15 cellular contexts compared by ENCODE assay signal in the genomic region with DNA sequence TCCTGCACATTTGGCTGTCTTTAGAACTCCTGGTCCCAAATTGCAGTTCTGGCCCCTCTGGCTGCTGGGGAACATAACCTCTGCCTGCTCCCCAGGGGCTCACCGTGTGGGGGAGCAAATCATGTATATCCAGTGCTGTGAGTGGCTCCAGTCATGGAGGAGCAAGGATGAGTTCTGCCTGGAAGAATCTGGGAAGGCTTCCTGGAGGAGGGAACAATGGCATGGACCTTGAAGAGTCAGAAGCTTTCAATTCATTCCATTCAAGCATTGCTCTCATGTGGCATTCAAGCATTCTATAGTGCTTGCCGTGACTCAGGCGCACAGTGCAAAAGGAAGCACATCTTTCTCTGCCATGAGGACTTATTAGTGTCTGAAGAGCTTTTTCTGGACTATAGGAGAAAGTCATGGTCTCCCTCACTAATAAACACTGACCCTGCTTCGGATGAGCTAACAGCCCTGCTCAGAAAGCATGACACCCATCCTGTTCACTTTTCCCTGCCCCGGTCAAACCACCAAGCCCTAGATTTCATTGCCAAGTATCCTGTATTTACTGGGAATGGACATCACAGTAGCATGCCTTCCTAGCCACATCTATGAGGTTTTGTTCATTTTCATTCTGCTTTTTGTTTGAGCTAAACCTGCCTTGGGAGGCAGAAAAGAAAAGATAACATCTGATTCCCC. TPM values are rescaled to one million over a fixed set of nuclear protein-coding genes. Genes with fewer than 3 reads are reported as not detected.
DNase-seq lines count a peak whose midpoint lies in the region; ATAC-seq and TF ChIP-seq lines count a peak whose summit lies in the region.
"Had no signal": no experiment of that assay in that cellular context is flagged by ENCODE, and none has a peak within 500 bp of the region (broad histone marks: within the 10 kb centered on the region; RNA-seq: fewer than 3 reads in every experiment).

No MANE protein-coding gene starts in this region.

- peaks cover 0 to 15% (median 0%) of the 10 kb centered on the region in 6 donors for H3K36me3 ChIP-seq in spleen

- no peak for TF ChIP-seq POLR2A in spleen (IDR thresholded peaks at IDR 0.05)

- peaks cover 0 to 3% (median 1%) of the 10 kb centered on the region in 8 donors for H3K9me3 ChIP-seq in spleen

- peaks cover 0 to 51% (median 27%) of the 10 kb centered on the region in 6 donors for H3K4me1 ChIP-seq in spleen

- ATAC-seq in GM21528 (IDR thresholded peaks at IDR 0.05; ENCODE audit: low FRiP score, unreplicated experiment) (no peak), HG03521 (IDR thresholded peaks at IDR 0.05; ENCODE audit: unreplicated experiment) (no peak)
- ATAC-seq: activated CD8-positive, alpha-beta memory T cell treated with anti-CD3 and anti-CD28 coated beads, Interleukin-2, amount 10 ng/mL, durations not matched to agents 7 days and 5 days; natural killer cell had no signal

- WGBS in spleen, 5 donors: 55 to 91% (median 73%) methylated on average over 5 of the region's 5 CpGs

- intact Hi-C loops in spleen (cut with DNase I; ENCODE audit: low total_unique reads): no loop called here

- TF ChIP-seq CTCF in spleen (IDR thresholded peaks at IDR 0.05 in 8 of 11, conservative IDR thresholded peaks at IDR 0.05 in 3 of 11): no peak

- H3K4me3 ChIP-seq in spleen: peak overlapping the region in 6 of 8 donors; percentile 7 to 69 (median 46)

- DNase-seq in M059J (ENCODE audit: low read depth) (peak; percentile 41), caudate nucleus (lab: John Stamatoyannopoulos, UW) (no peak), islet precursor cell (peak; percentile 38), spleen (no peak), MV-4-11 (lab: John Stamatoyannopoulos, UW) (no peak), D341Med (ENCODE audit: low spot score) (no peak)
- DNase-seq: activated CD8-positive, alpha-beta memory T cell treated with anti-CD3 and anti-CD28 coated beads, Interleukin-2, amount 10 ng/mL, durations not matched to agents 7 days and 5 days; DMS 273 treated with DMSO at 0.1 percent for 48 hours; natural killer cell; NCI-H1048; retina; T-helper 2 cell had no signal

- H3K27ac ChIP-seq in caudate nucleus (ENCODE audit: low read depth, low read length): peak overlapping the region; percentile 62
- H3K27ac ChIP-seq in spleen: peak overlapping the region; percentile 55 to 96 (median 90)

- H3K27me3 ChIP-seq in spleen (replicated peaks in 1 of 7): peaks cover 0 to 16% (median 0%) of the 10 kb centered on the region in 7 donors

RNA-seq across cellular contexts. Expression of a gene that starts 3.5 kb away (rescaled TPM):
- 1,115 and 1,511 TPM in 2 replicates for total RNA-seq in M059J (2014; rRNA removed; shearing (Covaris generic))
- total RNA-seq in spleen: 100 to 1,000 TPM; 304 to 893 (median 750) TPM
- polyA plus RNA-seq in spleen: 1,000 to 10,000 TPM in 1 of 3 donors, 100 to 1,000 TPM in 2; 371 to 1,170 (median 689) TPM
- polyA plus RNA-seq: IgD-negative memory B cell had no signal

RNA-seq across cellular contexts. Expression of a gene that starts 15.4 kb away (rescaled TPM):
- total RNA-seq in M059J (2014; rRNA removed; shearing (Covaris generic)): 76.5 and 135 TPM in 2 replicates
- total RNA-seq in spleen: 10 to 100 TPM; 40.6 to 93.1 (median 49.9) TPM
- 100 to 1,000 TPM; 118 to 137 (median 124) TPM for polyA plus RNA-seq in spleen

RNA-seq across cellular contexts. Expression of a gene that starts 32.9 kb away (rescaled TPM):
- 18.7 and 19.3 TPM in 2 replicates for total RNA-seq in M059J (2014; rRNA removed; shearing (Covaris generic))
- 10 to 100 TPM in 6 of 7 donors, 1 to 10 TPM in 1; 4.4 to 16.1 (median 11.4) TPM for total RNA-seq in spleen
- 10 to 100 TPM in 2 of 3 donors, 1 to 10 TPM in 1; 7.5 to 18.8 (median 13.9) TPM for polyA plus RNA-seq in spleen

RNA-seq across cellular contexts. Expression of a gene that starts 33.0 kb away (rescaled TPM):
- 98.8 and 137 TPM in 2 replicates for total RNA-seq in M059J (2014; rRNA removed; shearing (Covaris generic))
- total RNA-seq in spleen: 100 to 1,000 TPM; 168 to 251 (median 209) TPM
- 100 to 1,000 TPM in 1 of 3 donors, 10 to 100 TPM in 2; 70.8 to 103 (median 91.8) TPM for polyA plus RNA-seq in spleen

Comparison
In these comparisons a context has a peak if more than half of its experiments do, and no peak if none do; other contexts are left out.
1. DNase-seq: peak in M059J (single experiment) and islet precursor cell (single experiment); none in caudate nucleus (0 of 61), spleen (single experiment), MV-4-11 (single experiment) and D341Med (single experiment).